Comparison of ENCODE assay signal across 19 cellular contexts in genomic region chr15:66679043-66679656, GRCh38. TPM values are rescaled to one million over a fixed set of nuclear protein-coding genes. Genes with fewer than 3 reads are reported as not detected.
DNase-seq lines count a peak whose midpoint lies in the region; ATAC-seq and TF ChIP-seq lines count a peak whose summit lies in the region.
"Had no signal": no experiment of that assay in that cellular context is flagged by ENCODE, and none has a peak within 500 bp of the region (broad histone marks: within the 10 kb centered on the region; RNA-seq: fewer than 3 reads in every experiment).

No MANE protein-coding gene starts in this region.

- H2BK20ac ChIP-seq in H9 (ENCODE audit: low read depth, low read length, poor library complexity, severe bottlenecking) = no peak overlapping the region

- no peak overlapping the region for H2BK15ac ChIP-seq in H9 (ENCODE audit: low read depth, low read length)

- no peak overlapping the region for H3K14ac ChIP-seq in H9 (ENCODE audit: insufficient read depth, low read length)

- H4K20me1 ChIP-seq in H9 (ENCODE audit: control insufficient read depth, insufficient read depth, insufficient read length) = no peaks in the 10 kb centered on the region
- no peaks in the 10 kb centered on the region for H4K20me1 ChIP-seq in hepatocyte (ENCODE audit: insufficient read depth, poor library complexity, severe bottlenecking)

- no peak for DNase-seq in H9
- peak; percentile 71 for DNase-seq in amniotic epithelial cell (ENCODE audit: low read depth)
- DNase-seq in hepatocyte (ENCODE audit: low spot score) = no peak
- no peak for DNase-seq in osteocyte (ENCODE audit: extremely low spot score, unreplicated experiment)
- DNase-seq in GM10248 (ENCODE audit: extremely low spot score) = no peak
- DNase-seq: activated naive CD8-positive, alpha-beta T cell treated with anti-CD3 and anti-CD28 coated beads for 36 hours; CD4-positive, CD25-positive, alpha-beta regulatory T cell; DMS53; gastrocnemius medialis; MV-4-11; NCI-H2029 had no signal

- no peak overlapping the region for H3K18ac ChIP-seq in H9 (ENCODE audit: insufficient read length, low read depth, low read length)

- H3K4me2 ChIP-seq in H9 (ENCODE audit: insufficient read depth, insufficient read length, low read length) = no peak overlapping the region
- H3K4me2 ChIP-seq in hepatocyte = peak overlapping the region; percentile 58

- no peak overlapping the region for H3K4ac ChIP-seq in H9 (ENCODE audit: low read depth, low read length)

- no peaks in the 10 kb centered on the region for H3K79me2 ChIP-seq in H9 (ENCODE audit: insufficient read depth, low read length)
- no peaks in the 10 kb centered on the region for H3K79me2 ChIP-seq in hepatocyte

- H3T11ph ChIP-seq in H9 (ENCODE audit: low read length) = no peak overlapping the region

- H3K4me1 ChIP-seq in H9 (ENCODE audit: insufficient read depth, low read length) (no peaks in the 10 kb centered on the region), hepatocyte (ENCODE audit: insufficient read depth) (peaks cover 28% of the 10 kb centered on the region)
- H3K4me1 ChIP-seq: breast epithelium, gastrocnemius medialis had no signal

- no peak overlapping the region for H2BK120ac ChIP-seq in H9 (ENCODE audit: low read depth, low read length, poor library complexity, severe bottlenecking)

- no peak overlapping the region for H3K56ac ChIP-seq in H9 (ENCODE audit: insufficient read length, low read depth, low read length)

- H3K4me3 Mint-ChIP-seq in H9 = peak overlapping the region in 1 of 2 experiments; percentile 21; a peak in 1 of 5 replicates
- H3K4me3 Mint-ChIP-seq in osteocyte (ENCODE audit: unreplicated experiment) = no peak overlapping the region
- H3K4me3 Mint-ChIP-seq: activated naive CD8-positive, alpha-beta T cell treated with anti-CD3 and anti-CD28 coated beads for 36 hours; activated T-helper 1 cell treated with anti-CD3 and anti-CD28 coated beads, Interleukin-12 subunit alpha, Interleukin-12 subunit beta, Interleukin-2, Interleukin-4 antibody, amounts not matched to agents 30 ng/mL and 10 ng/mL and 1 ng/mL, durations not matched to agents 14 hours and 24 hours and 36 hours; CD4-positive, CD25-positive, alpha-beta regulatory T cell; dendritic cell treated with granulocyte-macrophage colony-stimulating factor and Interleukin-4, amounts not matched to agents 40 ng/mL and 50 ng/mL, for 4 days had no signal

- H3K4me1 Mint-ChIP-seq in H9 = peaks cover 12 to 24% of the 10 kb centered on the region in 2 experiments
- peaks cover 11% of the 10 kb centered on the region for H3K4me1 Mint-ChIP-seq in osteocyte (ENCODE audit: unreplicated experiment)

- H2AK5ac ChIP-seq in H9 (ENCODE audit: insufficient read length, low read length) = no peak overlapping the region

- H2BK12ac ChIP-seq in H9 (ENCODE audit: insufficient read length, low read depth, low read length) = no peak overlapping the region

- H3K27me3 Mint-ChIP-seq in H9 (ENCODE audit: low read depth) (peaks cover 13% of the 10 kb centered on the region), osteocyte (ENCODE audit: unreplicated experiment) (no peaks in the 10 kb centered on the region)
- H3K27me3 Mint-ChIP-seq: activated naive CD8-positive, alpha-beta T cell treated with anti-CD3 and anti-CD28 coated beads for 36 hours; CD4-positive, CD25-positive, alpha-beta regulatory T cell; dendritic cell treated with granulocyte-macrophage colony-stimulating factor and Interleukin-4, amounts not matched to agents 40 ng/mL and 50 ng/mL, for 4 days had no signal

- no peak overlapping the region for H3K4me3 ChIP-seq in hepatocyte
- H3K4me3 ChIP-seq: breast epithelium, gastrocnemius medialis had no signal

- H3K79me1 ChIP-seq in H9 (ENCODE audit: insufficient read depth, low read depth, low read length, poor library complexity, severe bottlenecking) = no peaks in the 10 kb centered on the region

- H3K36me3 Mint-ChIP-seq in H9 (ENCODE audit: insufficient read depth in 1 of 3, low read depth in 3 of 3) (peaks cover 0 to 13% (median 6%) of the 10 kb centered on the region in 3 experiments; a peak in 5 of 7 replicates), osteocyte (ENCODE audit: unreplicated experiment) (no peaks in the 10 kb centered on the region)
- H3K36me3 Mint-ChIP-seq: activated naive CD8-positive, alpha-beta T cell treated with anti-CD3 and anti-CD28 coated beads for 36 hours had no signal

- H3K36me3 ChIP-seq in hepatocyte (replicated peaks; ENCODE audit: insufficient read depth, low read depth) = no peaks in the 10 kb centered on the region
- H3K36me3 ChIP-seq: breast epithelium, gastrocnemius medialis had no signal

- peak overlapping the region in 2 of 3 experiments; percentile 78 to 79; a peak in 1 of 7 replicates for H3K27ac Mint-ChIP-seq in H9
- peak overlapping the region; percentile 34 for H3K27ac Mint-ChIP-seq in osteocyte (ENCODE audit: unreplicated experiment)
- H3K27ac Mint-ChIP-seq: activated naive CD8-positive, alpha-beta T cell treated with anti-CD3 and anti-CD28 coated beads for 36 hours; activated T-helper 1 cell treated with anti-CD3 and anti-CD28 coated beads, Interleukin-12 subunit alpha, Interleukin-12 subunit beta, Interleukin-2, Interleukin-4 antibody, amounts not matched to agents 30 ng/mL and 10 ng/mL and 1 ng/mL, durations not matched to agents 14 hours and 24 hours and 36 hours; CD4-positive, CD25-positive, alpha-beta regulatory T cell; dendritic cell treated with granulocyte-macrophage colony-stimulating factor and Interleukin-4, amounts not matched to agents 40 ng/mL and 50 ng/mL, for 4 days had no signal

- no peak overlapping the region for H4K91ac ChIP-seq in H9 (ENCODE audit: insufficient read length, low read depth, low read length)

- H3K27me3 ChIP-seq in H9 (ENCODE audit: insufficient read depth, low read length) = no peaks in the 10 kb centered on the region
- H3K27me3 ChIP-seq in hepatocyte = no peaks in the 10 kb centered on the region
- H3K27me3 ChIP-seq: breast epithelium had no signal

- TF ChIP-seq CTCF in H9 (conservative IDR thresholded peaks at IDR 0.05) = no peak
- TF ChIP-seq CTCF in hepatocyte (IDR thresholded peaks at IDR 0.05; ENCODE audit: poor library complexity) = no peak
- TF ChIP-seq CTCF in osteocyte (IDR thresholded peaks at IDR 0.05) = no peak
- TF ChIP-seq CTCF in GM10248 (IDR thresholded peaks at IDR 0.05; ENCODE audit: control extremely low read depth, extremely low read depth, low read depth, missing control alignments) = no peak

- POLR2A ChIA-PET in GM10248 (lab: Yijun Ruan, JAX) = no interaction called here

- WGBS in H9 (ENCODE audit: extremely low coverage, insufficient read length, low lambda C conversion rate) = no CpG with 5 or more reads among the region's 4 CpGs
- WGBS in hepatocyte (ENCODE audit: low lambda C conversion rate, missing lambda C conversion rate) = 42% methylated on average over 4 of the region's 4 CpGs

- no peaks in the 10 kb centered on the region for H3K23me2 ChIP-seq in H9 (ENCODE audit: insufficient read length, low read depth, low read length, poor library complexity, severe bottlenecking)

- ATAC-seq in HG02981 (IDR thresholded peaks at IDR 0.05; ENCODE audit: unreplicated experiment) (no peak), HG03159 (IDR thresholded peaks at IDR 0.05; ENCODE audit: unreplicated experiment) (no peak), GM18873 (IDR thresholded peaks at IDR 0.05; ENCODE audit: low FRiP score, unreplicated experiment) (no peak)
- ATAC-seq: gastrocnemius medialis, HCT116 had no signal

- H2AFZ ChIP-seq in H9 (ENCODE audit: low read length) (no peak overlapping the region), hepatocyte (no peak overlapping the region)

- H3K9me2 ChIP-seq in hepatocyte (replicated peaks; ENCODE audit: insufficient read depth) = no peaks in the 10 kb centered on the region

- H3K9ac ChIP-seq in H9 (ENCODE audit: extremely low read depth, insufficient read length, low read length) = no peak overlapping the region

- H3K27ac ChIP-seq in H9 (ENCODE audit: insufficient read length, low read depth, low read length) (no peak overlapping the region), hepatocyte (peak overlapping the region; percentile 90)
- H3K27ac ChIP-seq: breast epithelium, epithelial cell of prostate, gastrocnemius medialis had no signal

- CTCF ChIA-PET in GM10248 (lab: Yijun Ruan, JAX) = interaction anchor here (0.8 kb wide), 1 partner anchor 45 kb away, joined by 3 read pairs; no protein-coding TSS in a partner anchor

- H4K8ac ChIP-seq in H9 (replicated peaks; ENCODE audit: insufficient read length, low read depth, low read length) = no peak overlapping the region

- H3K9me3 Mint-ChIP-seq in H9 (peaks cover 6 to 11% of the 10 kb centered on the region in 2 experiments), osteocyte (ENCODE audit: unreplicated experiment) (peaks cover 9% of the 10 kb centered on the region)

- H3K23ac ChIP-seq in H9 (ENCODE audit: insufficient read length, low read depth, low read length) = no peak overlapping the region

- no peak overlapping the region for H4K5ac ChIP-seq in H9 (ENCODE audit: insufficient read length, low read depth, low read length)

- H3K9me3 ChIP-seq in H9 (ENCODE audit: control insufficient read depth, low read depth, low read length) (no peaks in the 10 kb centered on the region), hepatocyte (ENCODE audit: low read depth) (no peaks in the 10 kb centered on the region)
- H3K9me3 ChIP-seq: gastrocnemius medialis had no signal

- no peak overlapping the region for H2BK5ac ChIP-seq in H9 (ENCODE audit: insufficient read length, low read length)

RNA-seq across cellular contexts. Expression of gene SMAD6, which starts 22.9 kb away (rescaled TPM):
- total RNA-seq in H9 (2021) = 6.0 and 6.8 TPM in 2 replicates
- total RNA-seq in hepatocyte = 26.4 and 35.4 TPM in 2 replicates
- polyA plus RNA-seq in hepatocyte = 24.2 and 26.6 TPM in 2 replicates
- 14.6 and 17.5 TPM in 2 replicates for total RNA-seq in osteocyte
- polyA plus RNA-seq: CD4-positive, CD25-positive, alpha-beta regulatory T cell had no signal
